22 cellular contexts compared by ENCODE assay signal in genomic region chr16:48047273-48047672, GRCh38.
A peak's percentile ranks its signal among the peaks of the same experiment; 100 is the strongest.
DNase-seq lines count a peak whose midpoint lies in the region; ATAC-seq, FAIRE-seq and TF ChIP-seq lines count a peak whose summit lies in the region.
"Had no signal": no experiment of that assay in that cellular context is flagged by ENCODE, and none has a peak within 500 bp of the region (broad histone marks: within the 10 kb centered on the region; RNA-seq: fewer than 3 reads in every experiment).

No MANE protein-coding gene starts in this region.

- no peak overlapping the region for H2BK5ac ChIP-seq in neuronal stem cell (ENCODE audit: low read length)

- H2AFZ ChIP-seq in HepG2 (ENCODE audit: low read length) = no peak overlapping the region
- H2AFZ ChIP-seq in neuronal stem cell (ENCODE audit: low read length) = no peak overlapping the region

- no peaks in the 10 kb centered on the region for H3K79me1 ChIP-seq in neuronal stem cell (ENCODE audit: low read depth, low read length)

- H3K14ac ChIP-seq in neuronal stem cell (ENCODE audit: low read length) = no peak overlapping the region

- in situ Hi-C loops in HepG2 (cut with HindIII; ENCODE audit: extremely low pct_ligation_motif_present, low pct_unique_long_range_greater_than_20kb) = no loop called here

- H3K4ac ChIP-seq in neuronal stem cell (ENCODE audit: low read length) = no peak overlapping the region

- no peaks in the 10 kb centered on the region for H4K20me1 ChIP-seq in HepG2 (ENCODE audit: insufficient read depth, low read length)

- H3K36me3 Mint-ChIP-seq in WTC11 = no peaks in the 10 kb centered on the region
- no peaks in the 10 kb centered on the region for H3K36me3 Mint-ChIP-seq in endothelial cell (ENCODE audit: low read depth, unreplicated experiment)
- H3K36me3 Mint-ChIP-seq: CD4-positive, CD25-positive, alpha-beta regulatory T cell; CD8-positive, alpha-beta memory T cell had no signal

- no peaks in the 10 kb centered on the region for H3K79me2 ChIP-seq in HepG2 (ENCODE audit: insufficient read depth, low read length)

- H4K91ac ChIP-seq in neuronal stem cell (ENCODE audit: low read depth, low read length, poor library complexity) = peak overlapping the region; percentile 77

- FAIRE-seq in HepG2 (lab: Jason Lieb, UNC) = no peak
- FAIRE-seq: A549 had no signal

- TF ChIP-seq CTCF in HepG2 (CRISPR knock-in tag; IDR thresholded peaks at IDR 0.05) (no peak), right lobe of liver (IDR thresholded peaks at IDR 0.05) (no peak), WTC11 (IDR thresholded peaks at IDR 0.05) (no peak), endothelial cell (IDR thresholded peaks at IDR 0.05; ENCODE audit: unreplicated experiment) (no peak)

- H3K4me2 ChIP-seq in HepG2 (ENCODE audit: low read depth, low read length) = no peak overlapping the region
- H3K4me2 ChIP-seq in neuronal stem cell (ENCODE audit: insufficient read depth, low read length, poor library complexity, severe bottlenecking) = no peak overlapping the region
- H3K4me2 ChIP-seq: A549 had no signal

- BruUV-seq in HepG2 (replicated peaks; lab: Mats Ljungman, UMichigan) = no TSS peak

- H3K27ac ChIP-seq in HepG2 (ENCODE audit: extremely low read length, insufficient read depth, low read length) (no peak overlapping the region), right lobe of liver (no peak overlapping the region), neuronal stem cell (replicated peaks; ENCODE audit: low read length) (peak overlapping the region; percentile 67)
- H3K27ac ChIP-seq: 22Rv1, A549, HL-60 had no signal

- no peaks in the 10 kb centered on the region for H3K9me3 ChIP-seq in HepG2 (ENCODE audit: low read length)
- H3K9me3 ChIP-seq in right lobe of liver = no peaks in the 10 kb centered on the region
- H3K9me3 ChIP-seq in neuronal stem cell (replicated peaks in 1 of 2; ENCODE audit: control insufficient read depth in 2 of 2, insufficient read depth in 1 of 2, low read depth in 1 of 2, low read length in 2 of 2) = no peaks in the 10 kb centered on the region
- H3K9me3 ChIP-seq: A549 had no signal

- peak overlapping the region; percentile 14 for H2BK12ac ChIP-seq in neuronal stem cell (ENCODE audit: low read length)

- H3K4me1 Mint-ChIP-seq in WTC11 (peaks cover 35% of the 10 kb centered on the region), endothelial cell (ENCODE audit: unreplicated experiment) (peaks cover 36% of the 10 kb centered on the region)
- H3K4me1 Mint-ChIP-seq: CD4-positive, CD25-positive, alpha-beta regulatory T cell; CD8-positive, alpha-beta memory T cell; IgD-negative memory B cell had no signal

- H3K4me3 Mint-ChIP-seq in WTC11 (no peak overlapping the region), endothelial cell (ENCODE audit: unreplicated experiment) (no peak overlapping the region)
- H3K4me3 Mint-ChIP-seq: CD4-positive, CD25-positive, alpha-beta regulatory T cell; CD8-positive, alpha-beta memory T cell; H9; IgD-negative memory B cell had no signal

- H3K27ac Mint-ChIP-seq in WTC11 = no peak overlapping the region
- peak overlapping the region; percentile 68 for H3K27ac Mint-ChIP-seq in endothelial cell (ENCODE audit: unreplicated experiment)
- H3K27ac Mint-ChIP-seq: CD4-positive, CD25-positive, alpha-beta regulatory T cell; CD8-positive, alpha-beta memory T cell; H9; IgD-negative memory B cell had no signal

- no peak overlapping the region for H3K4me3 ChIP-seq in HepG2 (replicated peaks in 1 of 3; ENCODE audit: insufficient read depth in 1 of 3, low read depth in 2 of 3, low read length in 3 of 3)
- H3K4me3 ChIP-seq in right lobe of liver = no peak overlapping the region
- no peak overlapping the region for H3K4me3 ChIP-seq in neuronal stem cell (ENCODE audit: low read length in 2 of 2)
- H3K4me3 ChIP-seq: A549 had no signal

- no peak overlapping the region for H3K23ac ChIP-seq in neuronal stem cell (ENCODE audit: low read depth, low read length, poor library complexity)

- intact Hi-C loops in HepG2 (cut with micrococcal nuclease; ENCODE audit: unreplicated experiment) = no loop called here
- intact Hi-C loops in right lobe of liver (cut with DNase I) = no loop called here

- no peak overlapping the region for H4K8ac ChIP-seq in neuronal stem cell (ENCODE audit: low read depth, low read length)

- H3K9ac ChIP-seq in HepG2 (ENCODE audit: insufficient read depth, low read depth, low read length) = no peak overlapping the region
- no peak overlapping the region for H3K9ac ChIP-seq in neuronal stem cell (ENCODE audit: low read depth, low read length, poor library complexity)

- H3K27me3 ChIP-seq in HepG2 (ENCODE audit: control insufficient read depth in 1 of 2, insufficient read depth in 2 of 2, low read length in 2 of 2) (peaks cover 0 to 4% of the 10 kb centered on the region in 2 experiments; a peak in 2 of 5 replicates), right lobe of liver (no peaks in the 10 kb centered on the region), neuronal stem cell (ENCODE audit: control insufficient read depth in 3 of 3, insufficient read depth in 3 of 3, low read depth in 1 of 3, low read length in 3 of 3) (no peaks in the 10 kb centered on the region)

- no peak for TF ChIP-seq RAD21 in HepG2 (CRISPR knock-in tag; IDR thresholded peaks at IDR 0.05)

- H2BK120ac ChIP-seq in neuronal stem cell (ENCODE audit: low read depth, low read length) = no peak overlapping the region

- 11% methylated on average over 3 of the region's 3 CpGs for WGBS in HepG2 (ENCODE audit: low lambda C conversion rate)
- WGBS in right lobe of liver (ENCODE audit: insufficient coverage, low coverage, low lambda C conversion rate, missing lambda C conversion rate) = 25% methylated on average over 3 of the region's 3 CpGs
- no CpG with 5 or more reads among the region's 3 CpGs for WGBS in neuronal stem cell (ENCODE audit: extremely low coverage in 2 of 2, insufficient read length in 2 of 2, insufficient replicate concordance in 1 of 2), 2 donors

- DNase-seq in HepG2 (ENCODE audit: low spot score) (no peak), right lobe of liver (no peak), WTC11 (ENCODE audit: low spot score) (no peak), endothelial cell (ENCODE audit: low spot score) (no peak), neuronal stem cell (ENCODE audit: low spot score) (no peak), CD1c-positive myeloid dendritic cell (ENCODE audit: extremely low spot score) (no peak), DMS53 (lab: John Stamatoyannopoulos, UW) (no peak)
- DNase-seq: AML-193; CD4-positive, CD25-positive, alpha-beta regulatory T cell; CD8-positive, alpha-beta memory T cell; COR-L47; DMS 273 treated with DMSO at 0.1 percent for 48 hours; DMS79; GF-D8; GOT3; H9; KG1 had no signal

- POLR2A ChIA-PET in HepG2 (lab: Yijun Ruan, JAX) = no interaction called here
- POLR2A ChIA-PET in WTC11 (lab: Charles Lee) = no interaction called here

- H3K9me3 Mint-ChIP-seq in WTC11 (no peaks in the 10 kb centered on the region), endothelial cell (ENCODE audit: unreplicated experiment) (no peaks in the 10 kb centered on the region)
- H3K9me3 Mint-ChIP-seq: CD4-positive, CD25-positive, alpha-beta regulatory T cell; CD8-positive, alpha-beta memory T cell; H9; IgD-negative memory B cell had no signal

- H3K36me3 ChIP-seq in HepG2 (replicated peaks in 1 of 2; ENCODE audit: control insufficient read depth in 1 of 2, insufficient read depth in 2 of 2, low read length in 2 of 2) (no peaks in the 10 kb centered on the region), right lobe of liver (no peaks in the 10 kb centered on the region), neuronal stem cell (replicated peaks in 1 of 2; ENCODE audit: control insufficient read depth in 2 of 2, insufficient read depth in 2 of 2, low read length in 2 of 2) (no peaks in the 10 kb centered on the region)

- H3K4me1 ChIP-seq in HepG2 (ENCODE audit: insufficient read depth, low read length) (no peaks in the 10 kb centered on the region), right lobe of liver (no peaks in the 10 kb centered on the region), neuronal stem cell (ENCODE audit: control insufficient read depth in 2 of 2, insufficient read depth in 1 of 2, low read depth in 1 of 2, low read length in 2 of 2) (peaks cover 0 to 11% of the 10 kb centered on the region in 2 donors)
- H3K4me1 ChIP-seq: A549 had no signal

- no peak overlapping the region for H2BK15ac ChIP-seq in neuronal stem cell (ENCODE audit: low read length)

- no peak overlapping the region for H2AK5ac ChIP-seq in neuronal stem cell (ENCODE audit: low read depth, low read length)

- ATAC-seq in HepG2 (no peak), right lobe of liver (no peak), WTC11 (no peak), GM21619 (IDR thresholded peaks at IDR 0.05; ENCODE audit: unreplicated experiment) (no peak)
- ATAC-seq: A549 had no signal

- TF ChIP-seq EP300 in HepG2 (IDR thresholded peaks at IDR 0.05; ENCODE audit: low read depth in 2 of 2, low read length in 2 of 2) = no peak
- TF ChIP-seq EP300 in HepG2 (CRISPR knock-in tag; IDR thresholded peaks at IDR 0.05; ENCODE audit: borderline replicate concordance) = no peak

- peaks cover 2% of the 10 kb centered on the region; the same call in 1 of the 2 replicates for H3K27me3 Mint-ChIP-seq in WTC11 (ENCODE audit: low read depth)
- H3K27me3 Mint-ChIP-seq in endothelial cell (ENCODE audit: unreplicated experiment) = peaks cover 8% of the 10 kb centered on the region

- TF ChIP-seq POLR2A in HepG2 (IDR thresholded peaks at IDR 0.05; ENCODE audit: insufficient read depth in 1 of 2, low read depth in 2 of 2, low read length in 2 of 2) = no peak
- no peak for TF ChIP-seq POLR2A in right lobe of liver (IDR thresholded peaks at IDR 0.05)

- peak overlapping the region; percentile 54 for H3K18ac ChIP-seq in neuronal stem cell (ENCODE audit: low read length)

- CTCF ChIA-PET in HepG2 (lab: Yijun Ruan, JAX; ENCODE audit: low intra/inter-chr PET ratio, low total read pairs) (no interaction called here), WTC11 (lab: Charles Lee) (interaction anchor here (1.5 kb wide), 1 partner anchor 906 kb away, joined by 5 read pairs; no protein-coding TSS in a partner anchor)

TF ChIP-seq in HepG2, 621 proteins besides CTCF, POLR2A, EP300 and RAD21:
- TF ChIP-seq ZNF878 (CRISPR knock-in tag; IDR thresholded peaks at IDR 0.05) (no peak), ARNT (IDR thresholded peaks at IDR 0.05) (0 out of 2 replicates have a peak, but pooled peaks have one; percentile 52), PCBP2 (optimal IDR thresholded peaks at IDR 0.05; ENCODE audit: low read depth, low read length, poor library complexity, severe bottlenecking) (peak; percentile 89), NFRKB (IDR thresholded peaks at IDR 0.05) (0 out of 2 replicates have a peak, but pooled peaks have one; percentile 23)

TF ChIP-seq in WTC11, 78 proteins besides CTCF, POLR2A, EP300 and RAD21 (continues in another document):
- no peak for TF ChIP-seq EMX1 (CRISPR knock-in tag; IDR thresholded peaks at IDR 0.05)

Comparison
In these comparisons a context has a peak if more than half of its experiments do, and no peak if none do; other contexts are left out.
1. Of the 50 proteins assayed by ChIP-seq in both HepG2 and WTC11: peak only in HepG2: none; only in WTC11: ZNF263 and ZNF512; in both: none; in neither: 48.